In genomic region chr17:75205037-75205792, GRCh38 we compare ENCODE assay signal across 8 cellular contexts. TPM values are rescaled to one million over a fixed set of nuclear protein-coding genes. Genes with fewer than 3 reads are reported as not detected.
DNase-seq lines count a peak whose midpoint lies in the region; ATAC-seq and TF ChIP-seq lines count a peak whose summit lies in the region.

NUP85 (plus strand) TSS chr17:75205679; CDS start chr17:75205762, 83 bp downstream.

- peak; percentile 78 for ATAC-seq in GM19035 (IDR thresholded peaks at IDR 0.05; ENCODE audit: unreplicated experiment)
- peak; percentile 62 for ATAC-seq in HG03439 (IDR thresholded peaks at IDR 0.05; ENCODE audit: unreplicated experiment)

- H3K4me3 ChIP-seq in AG04450 (ENCODE audit: low read depth, low read length), result peak within 1 kb of the TSS; percentile 100

- H3K9me3 ChIP-seq in AG04450 (ENCODE audit: control insufficient read depth, insufficient read depth, low read length), result no peaks in the 10 kb centered on the region; the same call in 1 of the 2 replicates

- no peak for TF ChIP-seq CTCF in AG04450 (IDR thresholded peaks at IDR 0.05; ENCODE audit: low read depth, low read length)

- H3K27ac ChIP-seq in AG04450 (ENCODE audit: low read depth, low read length), result peak within 1 kb of the TSS; percentile 99
- H3K27ac ChIP-seq in cingulate gyrus (ENCODE audit: low read depth, low read length), result peak within 1 kb of the TSS; percentile 100

- H3K27me3 ChIP-seq in AG04450 (ENCODE audit: control insufficient read depth, insufficient read depth, low read length), result no peaks in the 10 kb centered on the region

- POLR2A ChIA-PET in AG04450 (lab: Yijun Ruan, JAX), result interaction anchor here (0.6 to 1.5 kb wide), 4 partner anchors 36 to 91 kb away, joined by 3 to 6 read pairs (median 4); partner anchors contain the start of genes GGA3, MIF4GD and MRPS7

- CTCF ChIA-PET in AG04450 (lab: Charles Lee), result interaction anchor here (1.8 to 10.9 kb wide), 3 partner anchors 91 to 244 kb away, joined by 6 to 154 read pairs (median 61); no protein-coding TSS in a partner anchor

- DNase-seq in AG04450 (ENCODE audit: low read depth, low spot score) (peak; percentile 79), NCI-H524 treated with DMSO at 0.1 percent for 48 hours (lab: John Stamatoyannopoulos, UW) (peak; percentile 97), kidney tubule cell (ENCODE audit: low spot score) (peak; percentile 96)
- peak; percentile 92 to 93 for DNase-seq in activated CD4-positive, alpha-beta T cell treated with anti-CD3 and anti-CD28 coated beads for 4 hours
- peak; percentile 83 to 89 for DNase-seq in stimulated activated CD4-positive, alpha-beta T cell treated with anti-CD3 and anti-CD28 coated beads, Interleukin-1b, Interleukin-23, amount 100 ng/mL, for 1 hour (ENCODE audit: low read depth in 2 of 2)

RNA-seq across cellular contexts. Expression of gene NUP85, which starts in this region (rescaled TPM):
- 31.5 and 33.3 TPM in 2 replicates for polyA plus RNA-seq in AG04450 (2011; rRNA removed)
- 37.1 and 37.8 TPM in 2 replicates for polyA minus RNA-seq in AG04450 (2011; rRNA and poly(A)+ RNA removed)

Comparison
In these comparisons a context has a peak if more than half of its experiments do, and no peak if none do; other contexts are left out.
1. Peak in every context shown above with its lines: DNase-seq, ATAC-seq, H3K4me3 ChIP-seq and H3K27ac ChIP-seq.